Comparison of ENCODE assay signal across 1 cellular context in genomic region chr11:62852523-62853188, GRCh38.
TF ChIP-seq lines count a peak whose summit lies in the region.

No MANE protein-coding gene starts in this region.

TF ChIP-seq in GM12878, 131 proteins besides CTCF, POLR2A, EP300 and RAD21:
- TF ChIP-seq E4F1 (IDR thresholded peaks at IDR 0.05; ENCODE audit: borderline replicate concordance, partially characterized antibody) (no peak), MEF2A (IDR thresholded peaks at IDR 0.05; ENCODE audit: insufficient read depth, low read depth, low read length) (no peak)
